Comparison of ENCODE assay signal across 1 cellular context in genomic region chr11:57347336-57347735, GRCh38.
TF ChIP-seq lines count a peak whose summit lies in the region.

No MANE protein-coding gene starts in this region.

TF ChIP-seq in A549, 52 proteins besides CTCF, POLR2A, EP300 and RAD21 (continued from another document):
- no peak for TF ChIP-seq HMGXB4 (CRISPR knock-in tag; IDR thresholded peaks at IDR 0.05; ENCODE audit: borderline replicate concordance)
- no peak for TF ChIP-seq PBX3 (IDR thresholded peaks at IDR 0.05)
- TF ChIP-seq RCOR1 (IDR thresholded peaks at IDR 0.05; ENCODE audit: low read depth, low read length): no peak
- no peak for TF ChIP-seq SMC3 (IDR thresholded peaks at IDR 0.05)
- TF ChIP-seq PHF8 (IDR thresholded peaks at IDR 0.05; ENCODE audit: borderline replicate concordance, low read depth): no peak
- no peak for TF ChIP-seq REST (IDR thresholded peaks at IDR 0.05)
